Comparison of ENCODE assay signal across 9 cellular contexts in the genomic region with DNA sequence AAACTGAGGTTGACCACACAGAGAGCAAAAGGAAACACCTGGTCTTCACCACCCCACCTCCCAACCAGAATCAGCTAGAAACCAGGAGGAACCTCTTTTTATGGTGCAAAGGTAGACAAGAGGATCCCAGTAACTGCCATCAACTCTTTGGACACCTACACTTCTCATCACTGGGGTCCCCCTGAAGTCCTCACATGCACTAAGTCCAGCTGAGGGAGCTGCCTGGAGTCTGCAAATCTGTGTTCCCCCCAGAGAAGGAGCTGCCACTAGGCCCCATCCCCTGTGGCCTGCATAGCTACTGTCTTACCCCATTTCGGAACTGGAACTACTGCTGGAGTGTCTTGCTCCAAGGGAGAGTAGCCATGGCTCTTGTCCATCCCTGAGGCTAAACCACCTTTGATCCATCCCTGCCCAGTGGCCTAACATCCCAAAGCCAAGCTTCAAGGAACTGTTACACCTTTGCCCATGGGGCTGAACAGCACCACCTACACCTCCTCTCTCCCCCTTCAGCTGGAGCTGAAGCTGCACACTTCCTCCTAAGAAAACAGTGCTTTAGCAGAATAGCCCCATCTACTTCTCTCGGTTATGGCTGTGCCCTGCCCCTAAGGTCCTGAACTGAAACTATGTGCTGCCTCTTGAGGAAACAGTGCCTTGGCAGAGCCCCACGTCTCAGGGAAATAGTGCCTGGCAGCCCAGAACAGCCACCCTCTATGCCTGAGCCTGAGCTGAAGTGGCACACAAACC.
DNase-seq lines count a peak whose midpoint lies in the region; ATAC-seq and TF ChIP-seq lines count a peak whose summit lies in the region.
"Had no signal": no experiment of that assay in that cellular context is flagged by ENCODE, and none has a peak within 500 bp of the region (broad histone marks: within the 10 kb centered on the region; RNA-seq: fewer than 3 reads in every experiment).

No MANE protein-coding gene starts in this region.

- no CpG with 5 or more reads among the region's 3 CpGs for WGBS in mesendoderm (ENCODE audit: extremely low coverage, insufficient coverage, low lambda C conversion rate)

- H2AK5ac ChIP-seq in mesendoderm (ENCODE audit: low read length), result no peak overlapping the region

- no peak overlapping the region for H3K4ac ChIP-seq in mesendoderm (ENCODE audit: low read depth, low read length)

- no peak overlapping the region for H2BK5ac ChIP-seq in mesendoderm (ENCODE audit: low read length)

- no peak overlapping the region for H3K23ac ChIP-seq in mesendoderm (ENCODE audit: low read length)

- no peaks in the 10 kb centered on the region for H3K4me1 Mint-ChIP-seq in progenitor cell of endocrine pancreas (ENCODE audit: low read depth)

- no peaks in the 10 kb centered on the region for H3K36me3 Mint-ChIP-seq in progenitor cell of endocrine pancreas (ENCODE audit: insufficient read depth)

- no peak overlapping the region for H3K4me2 ChIP-seq in mesendoderm (ENCODE audit: low read length)

- H3K79me1 ChIP-seq in mesendoderm (ENCODE audit: low read length), result no peaks in the 10 kb centered on the region

- H3K4me3 Mint-ChIP-seq in progenitor cell of endocrine pancreas (ENCODE audit: low read depth), result no peak overlapping the region

- no peak overlapping the region for H2BK15ac ChIP-seq in mesendoderm (replicated peaks; ENCODE audit: low read depth)

- no peak overlapping the region for H3K9ac ChIP-seq in mesendoderm (ENCODE audit: low read length)

- no peak for TF ChIP-seq CTCF in progenitor cell of endocrine pancreas (IDR thresholded peaks at IDR 0.05; ENCODE audit: unreplicated experiment)

- H2BK120ac ChIP-seq in mesendoderm (ENCODE audit: low read depth, low read length), result no peak overlapping the region

- H3K9me3 Mint-ChIP-seq in progenitor cell of endocrine pancreas (ENCODE audit: low read depth), result peaks cover 3% of the 10 kb centered on the region

- H3K4me3 ChIP-seq in Jurkat, Clone E6-1 (ENCODE audit: low read length), result peak overlapping the region; percentile 38
- peak overlapping the region; percentile 5 for H3K4me3 ChIP-seq in effector memory CD4-positive, alpha-beta T cell (ENCODE audit: insufficient read depth, low read depth, low read length, poor library complexity, severe bottlenecking)
- H3K4me3 ChIP-seq in mesendoderm (ENCODE audit: low read length), result no peak overlapping the region

- H4K8ac ChIP-seq in mesendoderm (ENCODE audit: low read depth, low read length), result no peak overlapping the region

- ATAC-seq in GM18499 (IDR thresholded peaks at IDR 0.05; ENCODE audit: insufficient read depth, unreplicated experiment) (peak; percentile 50), GM21515 (IDR thresholded peaks at IDR 0.05; ENCODE audit: unreplicated experiment) (peak; percentile 75)

- no peak overlapping the region for H3K27ac Mint-ChIP-seq in progenitor cell of endocrine pancreas

- no peak overlapping the region for H3K56ac ChIP-seq in mesendoderm (ENCODE audit: low read length)

- peaks cover 51% of the 10 kb centered on the region for H3K27me3 Mint-ChIP-seq in progenitor cell of endocrine pancreas

- peaks cover 49% of the 10 kb centered on the region for H3K4me1 ChIP-seq in effector memory CD4-positive, alpha-beta T cell (ENCODE audit: control insufficient read depth, insufficient read depth, low read length, poor library complexity, severe bottlenecking)
- H3K4me1 ChIP-seq in mesendoderm (ENCODE audit: control insufficient read depth, low read depth, low read length), result no peaks in the 10 kb centered on the region

- H3K79me2 ChIP-seq in mesendoderm (ENCODE audit: control insufficient read depth, insufficient read depth, low read length), result no peaks in the 10 kb centered on the region

- H3K36me3 ChIP-seq in effector memory CD4-positive, alpha-beta T cell (ENCODE audit: control insufficient read depth, insufficient read depth, low read length), result no peaks in the 10 kb centered on the region
- H3K36me3 ChIP-seq in mesendoderm (ENCODE audit: control insufficient read depth, insufficient read depth, low read length), result no peaks in the 10 kb centered on the region

- no peaks in the 10 kb centered on the region for H3K27me3 ChIP-seq in effector memory CD4-positive, alpha-beta T cell (replicated peaks; ENCODE audit: control insufficient read depth, insufficient read depth, low read length, poor library complexity, severe bottlenecking)
- no peaks in the 10 kb centered on the region for H3K27me3 ChIP-seq in mesendoderm (ENCODE audit: insufficient read depth, low read length, poor library complexity)

- no peaks in the 10 kb centered on the region for H3K9me3 ChIP-seq in effector memory CD4-positive, alpha-beta T cell (ENCODE audit: control insufficient read depth, low read length)

- H3K18ac ChIP-seq in mesendoderm (ENCODE audit: low read length), result no peak overlapping the region

- peak overlapping the region; percentile 44 for H3K27ac ChIP-seq in effector memory CD4-positive, alpha-beta T cell (ENCODE audit: insufficient read depth, low read length, poor library complexity, severe bottlenecking)
- H3K27ac ChIP-seq in mesendoderm (ENCODE audit: low read depth, low read length), result no peak overlapping the region

- DNase-seq in Jurkat, Clone E6-1 (ENCODE audit: low read depth, low spot score), result peak; percentile 97
- peak in 2 of 3 donors; percentile 33 to 47 for DNase-seq in effector memory CD4-positive, alpha-beta T cell
- DNase-seq in NOMO-1 treated with dmso at 0.1 percent for 144 hours (lab: John Stamatoyannopoulos, UW; ENCODE audit: unreplicated experiment), result no peak
- DNase-seq in mesendoderm, result no peak
- no peak for DNase-seq in midbrain (lab: John Stamatoyannopoulos, UW)
- DNase-seq in progenitor cell of endocrine pancreas (ENCODE audit: low spot score, unreplicated experiment), result no peak
- DNase-seq: IMR-90 had no signal

- no peak overlapping the region for H4K5ac ChIP-seq in mesendoderm (ENCODE audit: low read length)

Comparison
In these comparisons a context has a peak if more than half of its experiments do, and no peak if none do; other contexts are left out.
1. DNase-seq: peak in Jurkat, Clone E6-1 (single experiment) and effector memory CD4-positive, alpha-beta T cell (2 of 3); none in NOMO-1 treated with dmso at 0.1 percent for 144 hours (single experiment), mesendoderm (single experiment), midbrain (single experiment) and progenitor cell of endocrine pancreas (single experiment).